ENCODE assay signal across 8 cellular contexts in the genomic region with DNA sequence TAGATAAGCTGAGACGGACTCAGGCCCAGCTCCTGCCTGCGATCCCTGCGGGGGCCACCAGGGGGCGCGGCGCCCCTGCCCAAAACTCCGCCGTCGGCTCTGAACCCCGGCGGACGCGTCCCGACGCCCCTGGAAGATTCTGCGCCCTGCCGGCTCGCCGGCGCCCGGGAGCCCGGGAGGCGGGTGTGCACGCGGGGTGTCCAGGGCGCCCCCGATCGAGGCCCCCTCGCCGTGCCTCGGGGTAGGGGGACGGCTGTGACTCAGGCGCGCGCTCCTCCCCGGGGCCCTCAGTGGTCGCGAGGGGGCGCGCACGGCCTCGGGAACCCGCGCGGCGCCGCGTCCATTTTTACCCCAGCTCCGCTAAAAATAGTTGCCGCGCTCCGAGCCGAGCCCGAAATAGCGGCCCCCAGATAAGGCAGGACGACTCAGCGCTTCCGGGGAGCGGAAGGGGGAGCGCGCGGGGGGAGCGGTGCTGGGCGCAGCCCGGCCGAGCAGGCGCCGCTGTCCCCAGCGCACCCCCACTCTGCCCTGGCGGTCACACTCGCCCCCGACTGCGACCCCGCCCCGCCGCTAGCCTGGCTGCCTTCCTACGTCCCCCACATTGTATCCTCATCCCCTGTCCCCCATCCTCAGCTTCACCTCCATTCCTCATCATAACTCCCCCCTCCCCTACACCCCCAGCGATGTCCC. TPM values are rescaled to one million over a fixed set of nuclear protein-coding genes. Genes with fewer than 3 reads are reported as not detected.
DNase-seq lines count a peak whose midpoint lies in the region; ATAC-seq and TF ChIP-seq lines count a peak whose summit lies in the region.

No MANE protein-coding gene starts in this region.

- H3K4ac ChIP-seq in mesenchymal stem cell (ENCODE audit: low read depth in 1 of 2, low read length in 2 of 2) = peak overlapping the region in 1 of 2 experiments; percentile 94

- H4K91ac ChIP-seq in mesenchymal stem cell (ENCODE audit: low read length) = peak overlapping the region; percentile 79

- peak overlapping the region; percentile 80 for H4K8ac ChIP-seq in mesenchymal stem cell (ENCODE audit: low read length)

- peak overlapping the region; percentile 85 for H3K9ac ChIP-seq in mesenchymal stem cell (ENCODE audit: low read length)

- DNase-seq in BJ (ENCODE audit: low read depth) (no peak), NCI-H82 treated with DMSO at 0.1 percent for 48 hours (lab: John Stamatoyannopoulos, UW; ENCODE audit: unreplicated experiment) (peak; percentile 63), mesenchymal stem cell (peak; percentile 88)
- DNase-seq in activated CD8-positive, alpha-beta memory T cell treated with anti-CD3 and anti-CD28 coated beads for 24 hours = peak; percentile 95
- peak; percentile 75 to 79 (median 78) for DNase-seq in effector memory CD4-positive, alpha-beta T cell
- peak; percentile 68 for DNase-seq in stimulated activated CD8-positive, alpha-beta memory T cell treated with anti-CD3 and anti-CD28 coated beads, Interleukin-15, amount 100 ng/mL, for 24 hours (ENCODE audit: low read depth)

- peak overlapping the region; percentile 56 for H2BK120ac ChIP-seq in mesenchymal stem cell (ENCODE audit: low read depth, low read length)

- H2AK5ac ChIP-seq in mesenchymal stem cell (ENCODE audit: low read length, severe bottlenecking) = no peak overlapping the region

- H3K36me3 ChIP-seq in BJ (ENCODE audit: control insufficient read depth, insufficient read depth, low read length) (no peaks in the 10 kb centered on the region), mesenchymal stem cell (ENCODE audit: control insufficient read depth in 1 of 2, insufficient read depth in 2 of 2, low read depth in 1 of 2, low read length in 2 of 2) (no peaks in the 10 kb centered on the region)
- H3K36me3 ChIP-seq in effector memory CD4-positive, alpha-beta T cell (ENCODE audit: control insufficient read depth, insufficient read depth, low read length) = no peaks in the 10 kb centered on the region

- CTCF ChIA-PET in BJ (lab: Yijun Ruan, JAX) = interaction anchor here (0.6 to 20.3 kb wide), 33 partner anchors 9 to 439 kb away, joined by 3 to 764 read pairs (median 6); partner anchors contain the start of genes FOSB, PPM1N and RTN2

- H2BK12ac ChIP-seq in mesenchymal stem cell (ENCODE audit: low read length in 2 of 2) = peak overlapping the region; percentile 22 to 96

- ATAC-seq in GM19023 (IDR thresholded peaks at IDR 0.05; ENCODE audit: unreplicated experiment) (peak; percentile 63), HG03159 (IDR thresholded peaks at IDR 0.05; ENCODE audit: unreplicated experiment) (peak; percentile 52)

- peak overlapping the region; percentile 78 for H3K4me2 ChIP-seq in mesenchymal stem cell (ENCODE audit: low read length, poor library complexity, severe bottlenecking)

- H3K23ac ChIP-seq in mesenchymal stem cell (ENCODE audit: low read length in 2 of 2) = peak overlapping the region in 1 of 2 experiments; percentile 64

- peaks cover 29% of the 10 kb centered on the region for H3K4me1 ChIP-seq in effector memory CD4-positive, alpha-beta T cell (ENCODE audit: control insufficient read depth, insufficient read depth, low read length, poor library complexity, severe bottlenecking)
- peaks cover 21% of the 10 kb centered on the region for H3K4me1 ChIP-seq in mesenchymal stem cell (ENCODE audit: control insufficient read depth, insufficient read depth, low read depth, low read length)

- H3K27ac ChIP-seq in effector memory CD4-positive, alpha-beta T cell (ENCODE audit: insufficient read depth, low read length, poor library complexity, severe bottlenecking) = peak overlapping the region; percentile 78
- H3K27ac ChIP-seq in mesenchymal stem cell (ENCODE audit: low read length, poor library complexity, severe bottlenecking) = no peak overlapping the region

- no peaks in the 10 kb centered on the region for H3K9me3 ChIP-seq in effector memory CD4-positive, alpha-beta T cell (ENCODE audit: control insufficient read depth, low read length)
- no peaks in the 10 kb centered on the region for H3K9me3 ChIP-seq in mesenchymal stem cell (ENCODE audit: control insufficient read depth, low read length)

- peak overlapping the region; percentile 70 for H2AFZ ChIP-seq in mesenchymal stem cell (ENCODE audit: low read depth, low read length)

- H3K4me3 ChIP-seq in BJ (ENCODE audit: low read depth, low read length) (peak overlapping the region; percentile 53), mesenchymal stem cell (ENCODE audit: insufficient read depth in 1 of 2, low read depth in 1 of 2, low read length in 2 of 2) (peak overlapping the region; percentile 71 to 72)
- peak overlapping the region; percentile 70 for H3K4me3 ChIP-seq in effector memory CD4-positive, alpha-beta T cell (ENCODE audit: insufficient read depth, low read depth, low read length, poor library complexity, severe bottlenecking)

- peak overlapping the region; percentile 36 for H2BK5ac ChIP-seq in mesenchymal stem cell (ENCODE audit: low read depth, low read length, poor library complexity, severe bottlenecking)

- H3K18ac ChIP-seq in mesenchymal stem cell (ENCODE audit: low read depth in 1 of 2, low read length in 2 of 2) = peak overlapping the region; percentile 25 to 92

- POLR2A ChIA-PET in BJ (lab: Charles Lee) = interaction anchor here (0.8 kb wide), 1 partner anchor 46 kb away, joined by 3 read pairs; no protein-coding TSS in a partner anchor

- peak overlapping the region in 1 of 2 experiments; percentile 95 for H3K14ac ChIP-seq in mesenchymal stem cell (ENCODE audit: low read length in 2 of 2)

- 1% methylated on average over 48 of the region's 78 CpGs for WGBS in mesenchymal stem cell

- H3K79me1 ChIP-seq in mesenchymal stem cell (replicated peaks; ENCODE audit: low read length, poor library complexity, severe bottlenecking) = no peaks in the 10 kb centered on the region

- H3K27me3 ChIP-seq in BJ (ENCODE audit: control insufficient read depth, insufficient read depth, low read length) (no peaks in the 10 kb centered on the region), mesenchymal stem cell (ENCODE audit: control insufficient read depth in 1 of 2, insufficient read depth in 1 of 2, low read length in 2 of 2) (no peaks in the 10 kb centered on the region)
- no peaks in the 10 kb centered on the region for H3K27me3 ChIP-seq in effector memory CD4-positive, alpha-beta T cell (replicated peaks; ENCODE audit: control insufficient read depth, insufficient read depth, low read length, poor library complexity, severe bottlenecking)

- TF ChIP-seq CTCF in BJ (IDR thresholded peaks at IDR 0.05; ENCODE audit: insufficient read depth, low read depth, low read length) = peak; percentile 90

- H2BK15ac ChIP-seq in mesenchymal stem cell (ENCODE audit: low read depth, poor library complexity, severe bottlenecking) = peak overlapping the region; percentile 92

RNA-seq across cellular contexts. Expression of gene ERCC1, which starts 16.0 kb away (rescaled TPM):
- 84.3 and 121 TPM in 2 replicates for polyA plus RNA-seq in BJ (2011; rRNA removed)
- polyA minus RNA-seq in BJ (2011; rRNA and poly(A)+ RNA removed) = 69.3 and 116 TPM in 2 replicates
- 96.4 TPM for polyA plus RNA-seq in mesenchymal stem cell (2013, experiment 1 of 2)
- polyA plus RNA-seq in mesenchymal stem cell (2013, experiment 2 of 2) = 96.1 TPM

RNA-seq across cellular contexts. Expression of gene FOSB, which starts 28.1 kb away (rescaled TPM):
- polyA plus RNA-seq in BJ (2011; rRNA removed) = 2.6 and 4.5 TPM in 2 replicates
- polyA minus RNA-seq in BJ (2011; rRNA and poly(A)+ RNA removed) = 10.1 and 15.8 TPM in 2 replicates
- 167 TPM for polyA plus RNA-seq in mesenchymal stem cell (2013, experiment 1 of 2)
- 130 TPM for polyA plus RNA-seq in mesenchymal stem cell (2013, experiment 2 of 2)

RNA-seq across cellular contexts. Expression of gene POLR1G, which starts 33.3 kb away (rescaled TPM):
- 3.0 and 3.6 TPM in 2 replicates for polyA plus RNA-seq in BJ (2011; rRNA removed)
- polyA minus RNA-seq in BJ (2011; rRNA and poly(A)+ RNA removed) = 2.3 and 4.1 TPM in 2 replicates
- polyA plus RNA-seq in mesenchymal stem cell (2013, experiment 1 of 2) = 6.0 TPM
- polyA plus RNA-seq in mesenchymal stem cell (2013, experiment 2 of 2) = 6.5 TPM

RNA-seq across cellular contexts. Expression of gene PPP1R13L, which starts 34.8 kb away (rescaled TPM):
- polyA plus RNA-seq in BJ (2011; rRNA removed) = 5.4 and 12.3 TPM in 2 replicates
- polyA minus RNA-seq in BJ (2011; rRNA and poly(A)+ RNA removed) = 8.8 and 18.1 TPM in 2 replicates
- polyA plus RNA-seq in mesenchymal stem cell (2013, experiment 1 of 2) = 9.0 TPM
- 9.8 TPM for polyA plus RNA-seq in mesenchymal stem cell (2013, experiment 2 of 2)

RNA-seq across cellular contexts. Expression of gene RTN2, which starts 57.1 kb away (rescaled TPM):
- polyA plus RNA-seq in BJ (2011; rRNA removed) = 27.3 and 42.3 TPM in 2 replicates
- polyA minus RNA-seq in BJ (2011; rRNA and poly(A)+ RNA removed) = 19.1 and 27.1 TPM in 2 replicates
- 30.0 TPM for polyA plus RNA-seq in mesenchymal stem cell (2013, experiment 1 of 2)
- polyA plus RNA-seq in mesenchymal stem cell (2013, experiment 2 of 2) = 31.0 TPM
